35 cellular contexts compared by ENCODE assay signal in the genomic region with DNA sequence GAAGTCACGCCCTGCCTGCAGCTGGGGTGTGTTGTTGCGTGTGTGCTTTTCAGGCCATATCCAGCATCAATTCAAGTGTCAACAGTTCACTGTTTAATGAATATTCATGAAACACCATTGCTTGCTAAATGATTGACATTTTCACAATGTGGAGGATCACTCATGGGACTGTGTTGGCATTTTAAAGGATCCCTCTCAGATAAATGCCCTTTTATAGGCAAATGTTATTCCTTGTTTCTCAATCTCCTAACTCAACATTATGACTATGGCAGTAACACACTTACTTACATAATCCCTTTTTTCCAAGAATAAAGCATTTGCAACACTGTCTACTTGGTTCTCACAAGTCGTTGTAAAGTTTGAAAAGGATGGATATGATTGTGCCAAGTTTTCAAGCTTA.
"Had no signal": no experiment of that assay in that cellular context is flagged by ENCODE, and none has a peak within 500 bp of the region (broad histone marks: within the 10 kb centered on the region; RNA-seq: fewer than 3 reads in every experiment).

No MANE protein-coding gene starts in this region.

- DNase-seq: activated B cell treated with CpG ODN at 0.5 μM for 24 hours; activated CD4-positive, alpha-beta T cell treated with anti-CD3 and anti-CD28 coated beads, Interleukin-2, amount 50 U/mL, for 1 hour; activated CD8-positive, alpha-beta memory T cell treated with anti-CD3 and anti-CD28 coated beads, Interleukin-2, amount 10 ng/mL, durations not matched to agents 7 days and 5 days; activated CD8-positive, alpha-beta T cell treated with anti-CD3 and anti-CD28 coated beads for 36 hours; activated naive CD4-positive, alpha-beta T cell; activated T-cell treated with anti-CD3 and anti-CD28 coated beads for 4 hours; activated T-cell treated with anti-CD3 and anti-CD28 coated beads, Interleukin-2, amount 50 U/mL, for 72 hours; dermis blood vessel endothelial cell; effector CD4-positive, alpha-beta T cell; esophagus squamous epithelium; glutamatergic neuron; immature natural killer cell; kidney; left colon; mammary epithelial cell; naive B cell; nephron progenitor cell; occipital lobe; psoas muscle; stimulated activated CD4-positive, alpha-beta T cell treated with anti-CD3 and anti-CD28 coated beads, Interleukin-1b, Interleukin-23, amount 100 ng/mL, for 48 hours; stimulated activated CD4-positive, alpha-beta T cell treated with anti-CD3 and anti-CD28 coated beads, Interleukin-4, amount 100 ng/mL, for 4 hours; stimulated activated CD8-positive, alpha-beta memory T cell treated with anti-CD3 and anti-CD28 coated beads, Interleukin-4, amount 100 ng/mL, for 48 hours; stimulated activated naive CD8-positive, alpha-beta T cell treated with anti-CD3 and anti-CD28 coated beads, Interleukin-15, amount 100 ng/mL, for 72 hours; substantia nigra; T1000; thyroid gland; upper lobe of left lung had no signal

- ATAC-seq: activated CD8-positive, alpha-beta memory T cell treated with anti-CD3 and anti-CD28 coated beads, Interleukin-2, amount 10 ng/mL, durations not matched to agents 7 days and 5 days; activated CD8-positive, alpha-beta T cell treated with anti-CD3 and anti-CD28 coated beads for 36 hours; activated naive CD4-positive, alpha-beta T cell treated with anti-CD3 and anti-CD28 coated beads, Interleukin-2, amount 50 U/mL, for 72 hours; activated T-cell treated with anti-CD3 and anti-CD28 coated beads, Interleukin-2, amount 50 U/mL, for 72 hours; left colon; psoas muscle; stimulated activated memory B cell treated with anti-CD40 and anti-IgM and Interleukin-4, amounts not matched to agents 10 μg/mL and 1 μg/mL and 100 μg/mL, for 72 hours; stimulated activated naive CD8-positive, alpha-beta T cell treated with anti-CD3 and anti-CD28 coated beads, Interleukin-15, amount 100 ng/mL, for 72 hours had no signal

- H3K27ac Mint-ChIP-seq: activated B cell treated with CpG ODN at 0.5 μM for 24 hours; activated CD8-positive, alpha-beta memory T cell treated with anti-CD3 and anti-CD28 coated beads, Interleukin-2, amount 10 ng/mL, durations not matched to agents 7 days and 5 days; activated CD8-positive, alpha-beta T cell treated with anti-CD3 and anti-CD28 coated beads for 36 hours; activated naive CD4-positive, alpha-beta T cell treated with anti-CD3 and anti-CD28 coated beads, Interleukin-2, amount 50 U/mL, for 72 hours; activated T-cell treated with anti-CD3 and anti-CD28 coated beads, Interleukin-2, amount 50 U/mL, for 72 hours; immature natural killer cell; mesothelial cell of epicardium; nephron progenitor cell; stimulated activated memory B cell treated with anti-CD40 and anti-IgM and Interleukin-4, amounts not matched to agents 10 μg/mL and 1 μg/mL and 100 μg/mL, for 72 hours; stimulated activated naive CD8-positive, alpha-beta T cell treated with anti-CD3 and anti-CD28 coated beads, Interleukin-15, amount 100 ng/mL, for 72 hours; T-helper 1 cell treated with Interleukin-12 subunit alpha and Interleukin-12 subunit beta and Interleukin-4 antibody, amounts not matched to agents 30 μg/mL and 1 μg/mL, for 36 hours had no signal

- H3K4me3 Mint-ChIP-seq: activated B cell treated with CpG ODN at 0.5 μM for 24 hours; activated CD8-positive, alpha-beta memory T cell treated with anti-CD3 and anti-CD28 coated beads, Interleukin-2, amount 10 ng/mL, durations not matched to agents 7 days and 5 days; activated CD8-positive, alpha-beta T cell treated with anti-CD3 and anti-CD28 coated beads for 36 hours; activated T-cell treated with anti-CD3 and anti-CD28 coated beads, Interleukin-2, amount 50 U/mL, for 72 hours; immature natural killer cell; mesothelial cell of epicardium; naive B cell; nephron progenitor cell; stimulated activated memory B cell treated with anti-CD40 and anti-IgM and Interleukin-4, amounts not matched to agents 10 μg/mL and 1 μg/mL and 100 μg/mL, for 72 hours; stimulated activated naive CD8-positive, alpha-beta T cell treated with anti-CD3 and anti-CD28 coated beads, Interleukin-15, amount 100 ng/mL, for 72 hours; T-helper 1 cell treated with Interleukin-12 subunit alpha and Interleukin-12 subunit beta and Interleukin-4 antibody, amounts not matched to agents 30 μg/mL and 1 μg/mL, for 36 hours had no signal

- H3K4me1 Mint-ChIP-seq: activated B cell treated with CpG ODN at 0.5 μM for 24 hours; activated CD8-positive, alpha-beta memory T cell treated with anti-CD3 and anti-CD28 coated beads, Interleukin-2, amount 10 ng/mL, durations not matched to agents 7 days and 5 days; immature natural killer cell; naive B cell; nephron progenitor cell; stimulated activated memory B cell treated with anti-CD40 and anti-IgM and Interleukin-4, amounts not matched to agents 10 μg/mL and 1 μg/mL and 100 μg/mL, for 72 hours; stimulated activated naive CD8-positive, alpha-beta T cell treated with anti-CD3 and anti-CD28 coated beads, Interleukin-15, amount 100 ng/mL, for 72 hours had no signal

- H3K36me3 ChIP-seq: esophagus squamous epithelium, right atrium auricular region, thyroid gland, upper lobe of left lung, vagina had no signal

- H3K27ac ChIP-seq: esophagus squamous epithelium, parathyroid adenoma, psoas muscle, right atrium auricular region, thyroid gland, upper lobe of left lung, vagina had no signal

- H3K4me3 ChIP-seq: esophagus squamous epithelium, psoas muscle, right atrium auricular region, smooth muscle cell, thyroid gland, upper lobe of left lung, vagina had no signal

- H2AFZ ChIP-seq: parathyroid adenoma had no signal

- H3K27me3 ChIP-seq: esophagus squamous epithelium, right atrium auricular region, thyroid gland, upper lobe of left lung, vagina had no signal

- H3K9me3 Mint-ChIP-seq: nephron progenitor cell had no signal

- H3K9me3 ChIP-seq: esophagus squamous epithelium, psoas muscle, right atrium auricular region, thyroid gland, upper lobe of left lung, vagina had no signal

- H3K27me3 Mint-ChIP-seq: activated B cell treated with CpG ODN at 0.5 μM for 24 hours; activated CD8-positive, alpha-beta memory T cell treated with anti-CD3 and anti-CD28 coated beads, Interleukin-2, amount 10 ng/mL, durations not matched to agents 7 days and 5 days; activated CD8-positive, alpha-beta T cell treated with anti-CD3 and anti-CD28 coated beads for 36 hours; naive B cell; stimulated activated memory B cell treated with anti-CD40 and anti-IgM and Interleukin-4, amounts not matched to agents 10 μg/mL and 1 μg/mL and 100 μg/mL, for 72 hours; stimulated activated naive CD8-positive, alpha-beta T cell treated with anti-CD3 and anti-CD28 coated beads, Interleukin-15, amount 100 ng/mL, for 72 hours had no signal

- H3K4me2 ChIP-seq: smooth muscle cell had no signal

- H3K36me3 Mint-ChIP-seq: activated CD8-positive, alpha-beta memory T cell treated with anti-CD3 and anti-CD28 coated beads, Interleukin-2, amount 10 ng/mL, durations not matched to agents 7 days and 5 days; immature natural killer cell; mesothelial cell of epicardium; naive B cell; stimulated activated memory B cell treated with anti-CD40 and anti-IgM and Interleukin-4, amounts not matched to agents 10 μg/mL and 1 μg/mL and 100 μg/mL, for 72 hours had no signal

- H3K4me1 ChIP-seq: parathyroid adenoma, psoas muscle, right atrium auricular region, thyroid gland, upper lobe of left lung, vagina had no signal

- H3K79me2 ChIP-seq: parathyroid adenoma had no signal

- H3K9ac ChIP-seq: parathyroid adenoma had no signal
